15 cellular contexts compared by ENCODE assay signal in the genomic region with DNA sequence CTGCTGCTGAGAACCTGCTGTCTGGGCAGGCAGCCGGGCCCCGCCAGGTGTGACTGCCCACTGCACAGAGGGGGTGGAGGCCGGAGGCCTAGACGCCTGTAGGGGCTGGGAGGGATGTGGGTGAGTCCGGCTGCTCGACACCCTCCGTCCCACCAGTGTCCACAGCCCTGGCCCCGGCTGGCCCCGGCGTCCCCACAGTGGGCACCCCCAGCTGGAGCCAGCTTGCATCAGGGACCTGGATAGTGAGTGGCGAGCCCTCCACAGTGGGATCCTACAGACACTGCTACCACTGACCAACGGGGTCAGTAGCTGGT. TPM values are rescaled to one million over a fixed set of nuclear protein-coding genes. Genes with fewer than 3 reads are reported as not detected.
DNase-seq lines count a peak whose midpoint lies in the region; ATAC-seq and TF ChIP-seq lines count a peak whose summit lies in the region.
"Had no signal": no experiment of that assay in that cellular context is flagged by ENCODE, and none has a peak within 500 bp of the region (broad histone marks: within the 10 kb centered on the region; RNA-seq: fewer than 3 reads in every experiment).

No MANE protein-coding gene starts in this region.

- no peak overlapping the region for H3K27ac Mint-ChIP-seq in natural killer cell treated with Interleukin-12 subunit alpha and Interleukin-12 subunit beta and Interleukin-15 and Interleukin-18, amount 100 ng/mL, for 72 hours
- H3K27ac Mint-ChIP-seq in natural killer cell = peak overlapping the region in 1 of 2 donors; percentile 51
- H3K27ac Mint-ChIP-seq: dendritic cell treated with granulocyte-macrophage colony-stimulating factor and Interleukin-4, amounts not matched to agents 40 ng/mL and 50 ng/mL, for 4 days had no signal

- H3K4me1 ChIP-seq in esophagus muscularis mucosa (peaks cover 53 to 85% (median 76%) of the 10 kb centered on the region in 4 donors), osteoblast (ENCODE audit: insufficient read depth, low read length) (peaks cover 5% of the 10 kb centered on the region), vagina (peaks cover 99% of the 10 kb centered on the region)

- no peak overlapping the region for H2AFZ ChIP-seq in osteoblast (ENCODE audit: low read length)

- TF ChIP-seq POLR2A in esophagus muscularis mucosa (IDR thresholded peaks at IDR 0.05; ENCODE audit: low read depth) (no peak), vagina (IDR thresholded peaks at IDR 0.05) (no peak), GM18505 (IDR thresholded peaks at IDR 0.05; ENCODE audit: borderline replicate concordance, extremely low read depth, insufficient read depth, insufficient read length) (no peak)

- H3K27me3 Mint-ChIP-seq in natural killer cell treated with Interleukin-12 subunit alpha and Interleukin-12 subunit beta and Interleukin-15 and Interleukin-18, amount 100 ng/mL, for 72 hours = no peaks in the 10 kb centered on the region
- H3K27me3 Mint-ChIP-seq in natural killer cell (ENCODE audit: low read depth in 2 of 2) = no peaks in the 10 kb centered on the region

- H3K27ac ChIP-seq in esophagus muscularis mucosa (replicated peaks in 1 of 4) = peak overlapping the region in 3 of 4 donors; percentile 7 to 75 (median 18)
- no peak overlapping the region for H3K27ac ChIP-seq in osteoblast (ENCODE audit: low read depth, low read length)
- H3K27ac ChIP-seq in vagina = peak overlapping the region; percentile 83

- H3K4me1 Mint-ChIP-seq in natural killer cell treated with Interleukin-12 subunit alpha and Interleukin-12 subunit beta and Interleukin-15 and Interleukin-18, amount 100 ng/mL, for 72 hours (ENCODE audit: low read depth in 2 of 2) = peaks cover 24 to 32% of the 10 kb centered on the region in 2 donors
- peaks cover 33 to 49% of the 10 kb centered on the region in 2 donors for H3K4me1 Mint-ChIP-seq in natural killer cell

- TF ChIP-seq EP300 in esophagus muscularis mucosa (IDR thresholded peaks at IDR 0.05) = no peak

- H3K27me3 ChIP-seq in esophagus muscularis mucosa = no peaks in the 10 kb centered on the region
- no peaks in the 10 kb centered on the region for H3K27me3 ChIP-seq in osteoblast (ENCODE audit: insufficient read depth, low read length)
- H3K27me3 ChIP-seq in vagina = no peaks in the 10 kb centered on the region
- H3K27me3 ChIP-seq: gastroesophageal sphincter had no signal

- peaks cover 0 to 17% (median 8%) of the 10 kb centered on the region in 4 donors for H3K36me3 ChIP-seq in esophagus muscularis mucosa
- H3K36me3 ChIP-seq in osteoblast (ENCODE audit: insufficient read depth, low read length) = peaks cover 5% of the 10 kb centered on the region
- H3K36me3 ChIP-seq in vagina = peaks cover 0 to under 1% of the 10 kb centered on the region in 2 donors

- 50% methylated on average over 1 of the region's 12 CpGs for WGBS in esophagus muscularis mucosa

- H3K79me2 ChIP-seq in osteoblast (ENCODE audit: insufficient read depth, low read length) = no peaks in the 10 kb centered on the region

- no peak overlapping the region for H3K4me2 ChIP-seq in osteoblast (ENCODE audit: insufficient read depth, low read length)

- DNase-seq in natural killer cell treated with Interleukin-12 subunit alpha and Interleukin-12 subunit beta and Interleukin-15 and Interleukin-18, amount 100 ng/mL, for 72 hours (ENCODE audit: low spot score) = peak; percentile 56
- no peak for DNase-seq in natural killer cell
- no peak for DNase-seq in esophagus muscularis mucosa (ENCODE audit: extremely low spot score)
- peak; percentile 75 for DNase-seq in osteoblast (ENCODE audit: insufficient read length, low spot score, missing footprints)
- no peak for DNase-seq in vagina (ENCODE audit: extremely low spot score in 2 of 2)
- DNase-seq: activated CD4-positive, alpha-beta T cell treated with anti-CD3 and anti-CD28 coated beads, Interleukin-2, amount 50 U/mL, for 4 hours; AML-193; mammary epithelial cell; NCI-H1436; nephron progenitor cell; retina had no signal

- H3K9me3 ChIP-seq in esophagus muscularis mucosa (no peaks in the 10 kb centered on the region), osteoblast (ENCODE audit: low read depth, low read length) (no peaks in the 10 kb centered on the region), vagina (no peaks in the 10 kb centered on the region)
- H3K9me3 ChIP-seq: gastroesophageal sphincter had no signal

- H3K36me3 Mint-ChIP-seq in natural killer cell treated with Interleukin-12 subunit alpha and Interleukin-12 subunit beta and Interleukin-15 and Interleukin-18, amount 100 ng/mL, for 72 hours = no peaks in the 10 kb centered on the region
- no peaks in the 10 kb centered on the region for H3K36me3 Mint-ChIP-seq in natural killer cell

- TF ChIP-seq CTCF in natural killer cell (IDR thresholded peaks at IDR 0.05) (no peak), esophagus muscularis mucosa (IDR thresholded peaks at IDR 0.05) (no peak), osteoblast (IDR thresholded peaks at IDR 0.05; ENCODE audit: extremely low read depth, low read depth, low read length) (no peak), vagina (IDR thresholded peaks at IDR 0.05) (no peak)

- H3K4me3 ChIP-seq in esophagus muscularis mucosa (no peak overlapping the region), osteoblast (ENCODE audit: insufficient read depth, low read length) (no peak overlapping the region), vagina (no peak overlapping the region)
- H3K4me3 ChIP-seq: gastroesophageal sphincter had no signal

- no peak for ATAC-seq in natural killer cell treated with Interleukin-12 subunit alpha and Interleukin-12 subunit beta and Interleukin-15 and Interleukin-18, amount 100 ng/mL, for 72 hours
- ATAC-seq in natural killer cell = no peak
- no peak for ATAC-seq in GM18505 (IDR thresholded peaks at IDR 0.05; ENCODE audit: unreplicated experiment)
- ATAC-seq in HG03196 (IDR thresholded peaks at IDR 0.05; ENCODE audit: unreplicated experiment) = no peak

- H3K4me3 Mint-ChIP-seq in natural killer cell treated with Interleukin-12 subunit alpha and Interleukin-12 subunit beta and Interleukin-15 and Interleukin-18, amount 100 ng/mL, for 72 hours = no peak overlapping the region
- H3K4me3 Mint-ChIP-seq in natural killer cell = no peak overlapping the region
- H3K4me3 Mint-ChIP-seq: dendritic cell treated with granulocyte-macrophage colony-stimulating factor and Interleukin-4, amounts not matched to agents 40 ng/mL and 50 ng/mL, for 4 days; nephron progenitor cell had no signal

- intact Hi-C loops in natural killer cell (cut with micrococcal nuclease) = no loop called here
- intact Hi-C loops in esophagus muscularis mucosa (cut with DNase I) = loop anchor here (5.0 kb wide), 1 partner anchor 40 kb away; a partner anchor contains a TSS
- intact Hi-C loops in vagina (cut with DNase I) = loop anchor here (5.0 kb wide), 2 partner anchors 35 to 40 kb away; a partner anchor contains a TSS

- H3K9me3 Mint-ChIP-seq in natural killer cell treated with Interleukin-12 subunit alpha and Interleukin-12 subunit beta and Interleukin-15 and Interleukin-18, amount 100 ng/mL, for 72 hours = no peaks in the 10 kb centered on the region
- no peaks in the 10 kb centered on the region for H3K9me3 Mint-ChIP-seq in natural killer cell
- H3K9me3 Mint-ChIP-seq: dendritic cell treated with granulocyte-macrophage colony-stimulating factor and Interleukin-4, amounts not matched to agents 40 ng/mL and 50 ng/mL, for 4 days; nephron progenitor cell had no signal

- H4K20me1 ChIP-seq in osteoblast (ENCODE audit: insufficient read depth, low read length) = peaks cover 11% of the 10 kb centered on the region

RNA-seq across cellular contexts. Expression of a gene that starts 34.7 kb away (rescaled TPM):
- 10 to 100 TPM in 1 of 2 donors, 1 to 10 TPM in 1; 1.5 to 13.6 TPM for total RNA-seq in natural killer cell treated with Interleukin-12 subunit alpha and Interleukin-12 subunit beta and Interleukin-15 and Interleukin-18, amount 100 ng/mL, for 72 hours
- total RNA-seq in natural killer cell (1,000 to 10,000 TPM; 1,124 to 1,574 (median 1,339) TPM), esophagus muscularis mucosa (10 to 100 TPM; 21.3 to 72.9 (median 58.3) TPM), osteoblast (29.8 and 38.7 TPM in 2 replicates), vagina (72.2 TPM)

RNA-seq across cellular contexts. Expression of a gene that starts 41.8 kb away (rescaled TPM):
- 100 to 1,000 TPM; 109 to 245 TPM for total RNA-seq in natural killer cell treated with Interleukin-12 subunit alpha and Interleukin-12 subunit beta and Interleukin-15 and Interleukin-18, amount 100 ng/mL, for 72 hours
- total RNA-seq in natural killer cell (100 to 1,000 TPM; 384 to 388 (median 388) TPM), esophagus muscularis mucosa (100 to 1,000 TPM; 110 to 245 (median 172) TPM), osteoblast (246 and 262 TPM in 2 replicates), vagina (93.1 TPM)

Comparison
In these comparisons a context has a peak if more than half of its experiments do, and no peak if none do; other contexts are left out.
1. DNase-seq: peak in natural killer cell treated with Interleukin-12 subunit alpha and Interleukin-12 subunit beta and Interleukin-15 and Interleukin-18, amount 100 ng/mL, for 72 hours (single experiment) and osteoblast (single experiment); none in natural killer cell (single experiment), esophagus muscularis mucosa (single experiment) and vagina (0 of 2).
2. RNA of a gene that starts 34.7 kb away (total RNA-seq): 1,124 to 1,574 TPM in natural killer cell; 21.3 to 72.9 TPM in esophagus muscularis mucosa, 72.2 TPM in vagina (single experiment), 29.8 to 38.7 TPM in osteoblast and 1.5 to 13.6 TPM in natural killer cell treated with Interleukin-12 subunit alpha and Interleukin-12 subunit beta and Interleukin-15 and Interleukin-18, amount 100 ng/mL, for 72 hours; every median in the first group is over 10 times any median in the second.